8 cellular contexts compared by ENCODE assay signal in the genomic region with DNA sequence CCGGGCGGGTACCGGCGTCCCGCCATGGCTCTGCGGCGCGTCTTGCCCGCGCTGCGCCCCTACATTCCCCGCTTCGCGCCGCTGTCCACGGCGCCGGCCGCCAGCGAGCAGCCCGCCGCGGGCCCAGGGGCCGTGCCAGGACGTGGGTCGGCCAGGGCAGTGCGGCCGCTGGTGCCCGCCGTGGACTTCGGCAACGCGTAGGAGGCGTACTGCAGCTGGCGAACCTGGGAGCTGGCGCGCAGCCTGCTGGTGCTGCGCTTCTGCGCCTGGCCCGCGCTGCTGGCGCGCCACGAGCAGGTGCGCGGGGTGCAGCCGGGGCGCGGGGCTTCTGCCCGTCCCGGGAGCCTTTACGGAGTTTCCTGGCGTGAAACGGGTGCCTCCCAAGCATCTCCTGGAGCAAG. TPM values are rescaled to one million over a fixed set of nuclear protein-coding genes. Genes with fewer than 3 reads are reported as not detected.
A peak's percentile ranks its signal among the peaks of the same experiment; 100 is the strongest.
DNase-seq lines count a peak whose midpoint lies in the region; ATAC-seq and TF ChIP-seq lines count a peak whose summit lies in the region.

No MANE protein-coding gene starts in this region.

- peaks cover 6 to 14% (median 11%) of the 10 kb centered on the region in 3 donors for H3K4me1 Mint-ChIP-seq in naive B cell

- ATAC-seq in activated CD4-positive, CD25-positive, alpha-beta regulatory T cell treated with anti-CD3 and anti-CD28 coated beads, Interleukin-2, amount 50 U/mL, for 24 hours = peak; percentile 40
- ATAC-seq in naive B cell (ENCODE audit: low read depth in 2 of 2) (peak; percentile 42 to 46), HG02884 (IDR thresholded peaks at IDR 0.05; ENCODE audit: unreplicated experiment) (no peak), HG03025 (IDR thresholded peaks at IDR 0.05; ENCODE audit: low FRiP score, unreplicated experiment) (no peak)

- peak overlapping the region; percentile 60 to 93 (median 86) for H3K4me3 Mint-ChIP-seq in naive B cell

- TF ChIP-seq CTCF in dorsolateral prefrontal cortex (IDR thresholded peaks at IDR 0.05 in 54 of 56, conservative IDR thresholded peaks at IDR 0.05 in 2 of 56; ENCODE audit: low read depth in 1 of 56, partially characterized antibody in 56 of 56) = no peak

- intact Hi-C loops in dorsolateral prefrontal cortex (cut with DNase I) = no loop called here

- H3K36me3 Mint-ChIP-seq in naive B cell = no peaks in the 10 kb centered on the region

- no peak for DNase-seq in activated CD4-positive, CD25-positive, alpha-beta regulatory T cell (lab: John Stamatoyannopoulos, UW)
- DNase-seq in NOMO-1 (lab: John Stamatoyannopoulos, UW; ENCODE audit: unreplicated experiment in 2 of 2) = peak; percentile 42 to 46
- DNase-seq in dorsolateral prefrontal cortex = no peak
- DNase-seq in naive B cell = no peak
- DNase-seq in SKM-1 (lab: John Stamatoyannopoulos, UW; ENCODE audit: unreplicated experiment) = no peak

- H3K27me3 ChIP-seq in dorsolateral prefrontal cortex = peaks cover 0 to 22% (median 0%) of the 10 kb centered on the region in 45 donors

- H3K4me3 ChIP-seq in dorsolateral prefrontal cortex = peak overlapping the region; percentile 33 to 75 (median 58)

- H3K27ac Mint-ChIP-seq in naive B cell = no peak overlapping the region

- peaks cover 0 to 12% (median 5%) of the 10 kb centered on the region in 3 donors for H3K27me3 Mint-ChIP-seq in naive B cell

- no peak overlapping the region for H3K27ac ChIP-seq in dorsolateral prefrontal cortex

- H3K9me3 Mint-ChIP-seq in naive B cell = no peaks in the 10 kb centered on the region

RNA-seq across cellular contexts. Expression of a gene that starts 20.1 kb away (rescaled TPM):
- 10 to 100 TPM; 33.0 to 66.4 (median 49.3) TPM for total RNA-seq in dorsolateral prefrontal cortex
- 10 to 100 TPM; 54.0 to 84.4 (median 56.6) TPM for polyA plus RNA-seq in naive B cell (ENCODE audit: low read depth in 6 of 6)

RNA-seq across cellular contexts. Expression of a gene that starts 31.6 kb away (rescaled TPM):
- total RNA-seq in dorsolateral prefrontal cortex = 10 to 100 TPM; 14.5 to 68.2 (median 38.9) TPM
- not detected for polyA plus RNA-seq in naive B cell (ENCODE audit: low read depth in 6 of 6)

Comparison
In these comparisons a context has a peak if more than half of its experiments do, and no peak if none do; other contexts are left out.
1. ATAC-seq: peak in activated CD4-positive, CD25-positive, alpha-beta regulatory T cell treated with anti-CD3 and anti-CD28 coated beads, Interleukin-2, amount 50 U/mL, for 24 hours (2 of 2) and naive B cell (2 of 2); none in HG02884 (single experiment) and HG03025 (single experiment).
2. DNase-seq: peak in NOMO-1 (2 of 2); none in activated CD4-positive, CD25-positive, alpha-beta regulatory T cell (0 of 4), dorsolateral prefrontal cortex (0 of 10), naive B cell (single experiment) and SKM-1 (single experiment).